13 cellular contexts compared by ENCODE assay signal in genomic region chr14:63908667-63909264, GRCh38. TPM values are rescaled to one million over a fixed set of nuclear protein-coding genes. Genes with fewer than 3 reads are reported as not detected.
DNase-seq lines count a peak whose midpoint lies in the region; ATAC-seq, FAIRE-seq and TF ChIP-seq lines count a peak whose summit lies in the region.
"Had no signal": no experiment of that assay in that cellular context is flagged by ENCODE, and none has a peak within 500 bp of the region (broad histone marks: within the 10 kb centered on the region; RNA-seq: fewer than 3 reads in every experiment).

No MANE protein-coding gene starts in this region.

- peaks cover 12% of the 10 kb centered on the region for H3K9me3 Mint-ChIP-seq in MCF 10A (ENCODE audit: unreplicated experiment)
- no peaks in the 10 kb centered on the region for H3K9me3 Mint-ChIP-seq in naive thymus-derived CD4-positive, alpha-beta T cell

- no peaks in the 10 kb centered on the region for H3K27me3 ChIP-seq in naive thymus-derived CD4-positive, alpha-beta T cell (ENCODE audit: control insufficient read depth in 2 of 2, insufficient read depth in 2 of 2, low read length in 2 of 2)

- TF ChIP-seq CTCF in AG10803 (conservative IDR thresholded peaks at IDR 0.05; ENCODE audit: low read length) (no peak), MCF 10A (IDR thresholded peaks at IDR 0.05; ENCODE audit: unreplicated experiment) (no peak)

- no peaks in the 10 kb centered on the region for H3K27me3 Mint-ChIP-seq in MCF 10A (ENCODE audit: insufficient read depth, unreplicated experiment)
- H3K27me3 Mint-ChIP-seq in naive thymus-derived CD4-positive, alpha-beta T cell = peaks cover 0 to 5% (median 0%) of the 10 kb centered on the region in 5 donors

- no peak for DNase-seq in AG10803 (ENCODE audit: low read depth)
- DNase-seq in HTR-8/SVneo (ENCODE audit: insufficient read length, low spot score) = no peak
- DNase-seq in MCF 10A (ENCODE audit: unreplicated experiment) = no peak
- no peak for DNase-seq in naive thymus-derived CD4-positive, alpha-beta T cell
- DNase-seq in NK-92 (lab: John Stamatoyannopoulos, UW; ENCODE audit: unreplicated experiment) = no peak
- no peak for DNase-seq in DMS53 (lab: John Stamatoyannopoulos, UW)
- no peak for DNase-seq in SKM-1 (lab: John Stamatoyannopoulos, UW; ENCODE audit: unreplicated experiment)
- DNase-seq in effector CD4-positive, alpha-beta T cell = no peak
- DNase-seq: caudate nucleus, hypothalamus, Right ventricle myocardium superior had no signal

- intact Hi-C loops in MCF 10A (cut with micrococcal nuclease) = no loop called here
- intact Hi-C loops in naive thymus-derived CD4-positive, alpha-beta T cell (cut with micrococcal nuclease) = loop anchor here (2.0 to 5.0 kb wide), 3 partner anchors 34 to 56 kb away; partner anchors contain the start of gene SYNE2 (in 1 of the 2)

- H3K27ac Mint-ChIP-seq in MCF 10A (ENCODE audit: low read depth, unreplicated experiment) = peak overlapping the region; percentile 63
- peak overlapping the region in 6 of 9 donors; percentile 4 to 79 (median 54) for H3K27ac Mint-ChIP-seq in naive thymus-derived CD4-positive, alpha-beta T cell

- H3K36me3 Mint-ChIP-seq in MCF 10A (ENCODE audit: insufficient read depth, unreplicated experiment) = peaks cover 5% of the 10 kb centered on the region
- H3K36me3 Mint-ChIP-seq in naive thymus-derived CD4-positive, alpha-beta T cell = peaks cover 0 to 38% (median 19%) of the 10 kb centered on the region in 5 donors

- peak overlapping the region; percentile 10 for H3K4me3 ChIP-seq in AG10803 (ENCODE audit: low read length)
- H3K4me3 ChIP-seq in naive thymus-derived CD4-positive, alpha-beta T cell (ENCODE audit: low read length) = no peak overlapping the region

- H3K27ac ChIP-seq in naive thymus-derived CD4-positive, alpha-beta T cell (ENCODE audit: low read depth, low read length) = no peak overlapping the region
- H3K27ac ChIP-seq: C4-2B, neutrophil had no signal

- ATAC-seq in naive thymus-derived CD4-positive, alpha-beta T cell = no peak

- POLR2A ChIA-PET in MCF 10A (lab: Yijun Ruan, JAX) = interaction anchor here (0.6 to 4.5 kb wide), 12 partner anchors 9 to 56 kb away, joined by 3 to 45 read pairs (median 4); partner anchors contain the start of gene SYNE2
- POLR2A ChIA-PET in naive thymus-derived CD4-positive, alpha-beta T cell (lab: Charles Lee) = interaction anchor here (0.6 to 2.0 kb wide), 5 partner anchors 32 to 195 kb away, joined by 3 to 7 read pairs (median 4); no protein-coding TSS in a partner anchor

- H3K4me1 Mint-ChIP-seq in MCF 10A (ENCODE audit: insufficient read depth, unreplicated experiment) = peaks cover 17% of the 10 kb centered on the region
- H3K4me1 Mint-ChIP-seq in naive thymus-derived CD4-positive, alpha-beta T cell = peaks cover 25 to 65% (median 48%) of the 10 kb centered on the region in 7 donors

- CTCF ChIA-PET in MCF 10A (lab: Yijun Ruan, JAX) = interaction anchor here (0.7 kb wide), 1 partner anchor 55 kb away, joined by 3 read pairs; no protein-coding TSS in a partner anchor
- CTCF ChIA-PET in naive thymus-derived CD4-positive, alpha-beta T cell (lab: Charles Lee) = interaction anchor here (0.6 to 1.0 kb wide), 3 partner anchors 31 to 180 kb away, joined by 3 to 4 read pairs (median 3); no protein-coding TSS in a partner anchor

- H3K4me1 ChIP-seq in naive thymus-derived CD4-positive, alpha-beta T cell (ENCODE audit: control insufficient read depth in 2 of 2, insufficient read depth in 2 of 2, low read length in 2 of 2) = peaks cover 0 to 14% of the 10 kb centered on the region in 2 donors

- peak overlapping the region; percentile 40 for H3K4me3 Mint-ChIP-seq in MCF 10A (ENCODE audit: unreplicated experiment)
- peak overlapping the region in 9 of 10 donors; percentile 40 to 79 (median 71) for H3K4me3 Mint-ChIP-seq in naive thymus-derived CD4-positive, alpha-beta T cell

- H3K9me3 ChIP-seq in naive thymus-derived CD4-positive, alpha-beta T cell (ENCODE audit: control insufficient read depth in 2 of 3, low read length in 3 of 3) = no peaks in the 10 kb centered on the region
- H3K9me3 ChIP-seq: neutrophil had no signal

- H3K36me3 ChIP-seq in naive thymus-derived CD4-positive, alpha-beta T cell (ENCODE audit: control insufficient read depth in 2 of 3, insufficient read depth in 3 of 3, low read length in 3 of 3) = peaks cover 0 to 12% (median 0%) of the 10 kb centered on the region in 3 experiments

- peak; percentile 97 for FAIRE-seq in HTR-8/SVneo (lab: Jason Lieb, UNC)

- BruUV-seq in MCF 10A (replicated peaks; lab: Mats Ljungman, UMichigan) = no TSS peak

RNA-seq across cellular contexts. Expression of gene SYNE2, which starts 56.0 kb away (rescaled TPM):
- 51.2 and 67.4 TPM in 2 replicates for total RNA-seq in MCF 10A (2022)
- total RNA-seq in naive thymus-derived CD4-positive, alpha-beta T cell = 100 to 1,000 TPM in 4 of 5 experiments, 10 to 100 TPM in 1; 77.7 to 170 (median 149) TPM
- polyA plus RNA-seq in naive thymus-derived CD4-positive, alpha-beta T cell = 10 to 100 TPM; 22.4 to 29.2 TPM
